In the genomic region with DNA sequence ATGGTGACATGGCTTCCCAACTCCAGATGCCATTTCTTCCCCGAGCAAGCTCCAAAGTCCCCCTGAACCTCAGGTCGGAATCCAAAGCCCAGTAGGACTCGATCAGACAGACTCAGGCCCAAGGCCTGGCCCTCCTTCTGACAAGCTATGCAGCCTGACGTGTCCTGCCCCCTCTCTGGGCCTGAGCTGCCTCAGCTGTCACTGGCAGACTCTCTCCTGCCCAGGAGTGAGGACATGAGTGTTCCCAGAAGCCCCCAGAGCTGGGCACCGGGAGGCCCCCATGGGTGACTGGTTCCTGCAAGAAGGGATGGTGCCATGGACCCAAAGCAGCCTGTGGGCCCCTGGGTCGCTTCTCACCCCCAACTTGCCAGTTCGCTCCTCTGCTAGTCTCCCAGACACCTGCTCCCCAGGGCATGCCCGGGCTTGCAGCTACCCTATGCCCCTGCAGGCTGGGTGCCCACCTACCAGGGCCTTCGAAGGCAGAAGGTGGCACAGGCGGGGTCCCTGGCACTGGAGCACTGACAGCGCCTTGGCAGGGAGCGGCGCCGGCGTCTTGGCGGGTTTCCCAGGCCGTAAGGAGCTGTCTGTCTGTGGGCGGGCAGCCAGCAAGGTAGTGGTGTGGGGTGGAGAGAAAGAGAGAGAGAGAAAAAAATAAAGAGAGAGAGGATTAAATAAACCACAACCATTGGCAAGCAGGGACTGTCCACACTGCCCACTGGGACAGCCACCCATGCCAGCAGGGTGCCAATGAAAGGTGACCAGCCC, we compare ENCODE assay signal across 11 cellular contexts. TPM values are rescaled to one million over a fixed set of nuclear protein-coding genes. Genes with fewer than 3 reads are reported as not detected.
DNase-seq lines count a peak whose midpoint lies in the region; ATAC-seq, FAIRE-seq and TF ChIP-seq lines count a peak whose summit lies in the region.
"Had no signal": no experiment of that assay in that cellular context is flagged by ENCODE, and none has a peak within 500 bp of the region (broad histone marks: within the 10 kb centered on the region; RNA-seq: fewer than 3 reads in every experiment).

No MANE protein-coding gene starts in this region.

- no peaks in the 10 kb centered on the region for H3K79me2 ChIP-seq in H1 (ENCODE audit: control insufficient read depth in 1 of 2, insufficient read depth in 2 of 2, low read length in 2 of 2)

- no peak overlapping the region for H3K4ac ChIP-seq in H1 (replicated peaks; ENCODE audit: insufficient read length, low read depth, low read length)

- TF ChIP-seq EP300 in H1 (IDR thresholded peaks at IDR 0.05; ENCODE audit: borderline replicate concordance in 1 of 2, low read depth in 2 of 2, low read length in 2 of 2): no peak

- TF ChIP-seq CTCF in H1 (IDR thresholded peaks at IDR 0.05; ENCODE audit: control extremely low read depth in 1 of 3, insufficient read depth in 1 of 3, low read depth in 1 of 3, low read length in 3 of 3) (no peak), prostate gland (IDR thresholded peaks at IDR 0.05) (no peak), GM13976 (IDR thresholded peaks at IDR 0.05; ENCODE audit: borderline replicate concordance, control extremely low read depth, extremely low read depth, insufficient read depth, missing control alignments) (no peak)

- H4K5ac ChIP-seq in H1 (ENCODE audit: insufficient read length, low read depth, low read length): no peak overlapping the region

- H3K79me1 ChIP-seq in H1 (ENCODE audit: low read depth, low read length): no peaks in the 10 kb centered on the region

- peak overlapping the region; percentile 91 for H2BK120ac ChIP-seq in H1 (replicated peaks; ENCODE audit: low read depth, low read length)

- no peak overlapping the region for H3K4me2 ChIP-seq in H1 (ENCODE audit: insufficient read depth in 1 of 2, low read depth in 2 of 2, low read length in 2 of 2)

- H4K20me1 ChIP-seq in H1 (replicated peaks in 1 of 2; ENCODE audit: control insufficient read depth in 1 of 2, insufficient read depth in 2 of 2, low read length in 2 of 2): no peaks in the 10 kb centered on the region

- H3K27ac ChIP-seq in H1 (ENCODE audit: low read depth, low read length) (no peak overlapping the region), prostate gland (peak overlapping the region; percentile 69 to 72)

- H3K4me1 ChIP-seq in H1 (replicated peaks in 1 of 4; ENCODE audit: control insufficient read depth in 3 of 4, insufficient read depth in 4 of 4, low read length in 3 of 4) (peaks cover 8 to 21% (median 16%) of the 10 kb centered on the region in 4 experiments), prostate gland (replicated peaks) (peaks cover 33% of the 10 kb centered on the region)

- no peak overlapping the region for H3K56ac ChIP-seq in H1 (replicated peaks; ENCODE audit: insufficient read length, low read depth, low read length)

- H3K18ac ChIP-seq in H1 (ENCODE audit: extremely low read depth, low read length): peak overlapping the region; percentile 71

- intact Hi-C loops in prostate gland (cut with DNase I): no loop called here

- H2BK12ac ChIP-seq in H1 (ENCODE audit: low read depth, low read length): peak overlapping the region; percentile 80; the same call in 1 of the 2 replicates

- H4K91ac ChIP-seq in H1 (replicated peaks; ENCODE audit: insufficient read length, low read length): peak overlapping the region; percentile 91

- 92% methylated on average over 17 of the region's 18 CpGs; no CpG with 5 or more reads in 1 of the 2 experiments for WGBS in H1 (ENCODE audit: extremely low coverage in 1 of 2, insufficient coverage in 1 of 2, insufficient read length in 1 of 2, insufficient replicate concordance in 2 of 2, low coverage in 1 of 2, low lambda C conversion rate in 2 of 2, missing lambda C conversion rate in 1 of 2), 2 experiments
- 36% methylated on average over 18 of the region's 18 CpGs for WGBS in prostate gland

- H3K14ac ChIP-seq in H1 (ENCODE audit: insufficient read length): no peak overlapping the region

- DNase-seq in G401 (ENCODE audit: low spot score) (peak; percentile 90), NCI-H226 (peak; percentile 78), H1 (ENCODE audit: low read depth in 1 of 2, low spot score in 2 of 2) (no peak), prostate gland (ENCODE audit: low spot score) (peak; percentile 95), GM13976 (ENCODE audit: low spot score) (no peak), medulla oblongata (ENCODE audit: extremely low spot score) (no peak)
- no peak for DNase-seq in activated CD8-positive, alpha-beta memory T cell treated with anti-CD3 and anti-CD28 coated beads, Interleukin-2, amount 50 U/mL, for 48 hours

- H4K8ac ChIP-seq in H1 (ENCODE audit: extremely low read depth, insufficient read depth, low read length): peak overlapping the region; percentile 42; the same call in 1 of the 2 replicates

- no peaks in the 10 kb centered on the region for H3K9me3 ChIP-seq in H1 (ENCODE audit: insufficient read depth in 2 of 2, low read depth in 1 of 2, low read length in 1 of 2)
- no peaks in the 10 kb centered on the region for H3K9me3 ChIP-seq in prostate gland

- H2AFZ ChIP-seq in H1 (ENCODE audit: low read length): no peak overlapping the region

- POLR2A ChIA-PET in H1 (lab: Charles Lee; ENCODE audit: partially characterized antibody): interaction anchor here (0.6 to 0.9 kb wide), 2 partner anchors 13 to 921 kb away, joined by 4 read pairs; no protein-coding TSS in a partner anchor

- TF ChIP-seq POLR2A in H1 (IDR thresholded peaks at IDR 0.05; ENCODE audit: control extremely low read depth in 1 of 2, low read depth in 2 of 2, low read length in 2 of 2) (no peak), prostate gland (IDR thresholded peaks at IDR 0.05) (peak; percentile 14)

- CTCF ChIA-PET in H1 (lab: Charles Lee; ENCODE audit: partially characterized antibody): interaction anchor here (0.6 to 14.9 kb wide), 15 partner anchors 10 to 313 kb away, joined by 3 to 205 read pairs (median 4); no protein-coding TSS in a partner anchor

- no peaks in the 10 kb centered on the region for H3K23me2 ChIP-seq in H1 (ENCODE audit: low read depth, low read length)

- no peak for ATAC-seq in GM21381 (IDR thresholded peaks at IDR 0.05; ENCODE audit: unreplicated experiment)
- ATAC-seq: left lobe of liver had no signal

- H2BK5ac ChIP-seq in H1 (ENCODE audit: low read depth, low read length): peak overlapping the region; percentile 89; the same call in 1 of the 2 replicates

- in situ Hi-C loops in G401 (cut with HindIII; ENCODE audit: low sequenced_read_pairs): no loop called here
- in situ Hi-C loops in GM13976 (cut with MboI; ENCODE audit: low sequenced_read_pairs, unreplicated experiment): no loop called here

- H3K23ac ChIP-seq in H1 (ENCODE audit: insufficient read length): no peak overlapping the region

- H3K9ac ChIP-seq in H1 (replicated peaks in 1 of 4; ENCODE audit: extremely low read depth in 1 of 4, low read depth in 3 of 4, low read length in 3 of 4): no peak overlapping the region

- H2AK5ac ChIP-seq in H1 (ENCODE audit: low read depth, low read length): peak overlapping the region; percentile 75; the same call in 1 of the 2 replicates

- FAIRE-seq in H1 (lab: Jason Lieb, UNC): no peak
- FAIRE-seq: G401.6 had no signal

- H2BK20ac ChIP-seq in H1 (ENCODE audit: low read length): peak overlapping the region; percentile 93; the same call in 1 of the 2 replicates

- H3K4me3 ChIP-seq in H1 (ENCODE audit: extremely low read depth in 1 of 4, insufficient read depth in 2 of 4, low read depth in 3 of 4, low read length in 4 of 4) (no peak overlapping the region), prostate gland (no peak overlapping the region)

- no peaks in the 10 kb centered on the region; a peak in 1 of 7 replicates for H3K27me3 ChIP-seq in H1 (replicated peaks in 1 of 4; ENCODE audit: control insufficient read depth in 3 of 4, extremely low read depth in 1 of 4, insufficient read depth in 3 of 4, low read length in 3 of 4)
- H3K27me3 ChIP-seq in prostate gland (replicated peaks; ENCODE audit: insufficient read depth): no peaks in the 10 kb centered on the region

- no peak for TF ChIP-seq RAD21 in H1 (IDR thresholded peaks at IDR 0.05 in 1 of 2, conservative IDR thresholded peaks at IDR 0.05 in 1 of 2; ENCODE audit: low read depth in 2 of 2, low read length in 2 of 2)

- 0 out of 2 replicates have a peak overlapping the region, but pooled peaks have one; percentile 19 for H2BK15ac ChIP-seq in H1 (ENCODE audit: low read length)

- H3K36me3 ChIP-seq in H1 (ENCODE audit: control insufficient read depth in 2 of 4, insufficient read depth in 4 of 4, low read length in 3 of 4) (no peaks in the 10 kb centered on the region), prostate gland (no peaks in the 10 kb centered on the region)

TF ChIP-seq in H1, 55 proteins besides CTCF, POLR2A, EP300 and RAD21:
- no peak for TF ChIP-seq GTF2F1 (IDR thresholded peaks at IDR 0.05; ENCODE audit: borderline replicate concordance, low read depth, low read length)
- no peak for TF ChIP-seq CHD2 (IDR thresholded peaks at IDR 0.05; ENCODE audit: low read length)
- TF ChIP-seq HDAC6 (IDR thresholded peaks at IDR 0.05; ENCODE audit: low read depth, low read length): no peak
- no peak for TF ChIP-seq TAF7 (optimal IDR thresholded peaks at IDR 0.05; ENCODE audit: borderline replicate concordance, low read depth, low read length)
- no peak for TF ChIP-seq HDAC2 (IDR thresholded peaks at IDR 0.05; ENCODE audit: borderline replicate concordance in 1 of 2, low read depth in 2 of 2, low read length in 2 of 2)
- no peak for TF ChIP-seq ASH2L (IDR thresholded peaks at IDR 0.05; ENCODE audit: low read length)
- TF ChIP-seq TAF1 (IDR thresholded peaks at IDR 0.05; ENCODE audit: low read depth, low read length): no peak
- TF ChIP-seq BACH1 (IDR thresholded peaks at IDR 0.05; ENCODE audit: low read length): no peak
- no peak for TF ChIP-seq FOSL1 (IDR thresholded peaks at IDR 0.05; ENCODE audit: insufficient read depth, low read depth, low read length)
- TF ChIP-seq TEAD4 (IDR thresholded peaks at IDR 0.05; ENCODE audit: low read depth, low read length): no peak
- no peak for TF ChIP-seq CBX8 (IDR thresholded peaks at IDR 0.05; ENCODE audit: borderline replicate concordance, low read depth, low read length)
- TF ChIP-seq KDM4A (IDR thresholded peaks at IDR 0.05; ENCODE audit: low read depth, low read length, severe bottlenecking): no peak

RNA-seq across cellular contexts. Expression of a gene that starts 2.3 kb away (rescaled TPM):
- total RNA-seq in G401 (2014; rRNA removed; shearing (Covaris generic)): 1.8 and 2.2 TPM in 2 replicates
- total RNA-seq in H1 (2021; fragmentation: NEBNext Ultra II Directional; extraction: Animal tissue kit (Norgen Biotek cat#: 25700)): 0.39 TPM in 1 of 2 replicates, not detected in the other
- polyA plus RNA-seq in H1 (2011; rRNA removed): 0.32 and 0.39 TPM in 2 replicates
- 0.26 TPM for polyA plus RNA-seq in H1 (2011; cell fraction: cytosol; rRNA removed)
- polyA plus RNA-seq in H1 (2011; cell fraction: nucleus; rRNA removed): 0.58 TPM
- polyA plus RNA-seq in H1 (2012, experiment 1 of 2): not detected in 4 replicates
- 1.3 TPM for polyA plus RNA-seq in H1 (2012, experiment 2 of 2)
- 0.16 TPM for polyA plus RNA-seq in H1 (2013, experiment 1 of 2)
- polyA plus RNA-seq in H1 (2013, experiment 2 of 2): 0.17 TPM
- not detected in 2 replicates for polyA minus RNA-seq in H1 (2011; rRNA and poly(A)+ RNA removed)
- polyA minus RNA-seq in H1 (2011; cell fraction: cytosol; rRNA and poly(A)+ RNA removed): not detected
- polyA minus RNA-seq in H1 (2011; cell fraction: nucleus; rRNA and poly(A)+ RNA removed): 0.50 TPM
- 10 to 100 TPM in 1 of 2 donors, 1 to 10 TPM in 1; 2.6 to 12.6 TPM for total RNA-seq in prostate gland
- total RNA-seq: left lobe of liver, SK-MEL-5 had no signal

Comparison
In these comparisons a context has a peak if more than half of its experiments do, and no peak if none do; other contexts are left out.
1. DNase-seq: peak in G401 (single experiment), NCI-H226 (single experiment) and prostate gland (single experiment); none in H1 (0 of 2), activated CD8-positive, alpha-beta memory T cell treated with anti-CD3 and anti-CD28 coated beads, Interleukin-2, amount 50 U/mL, for 48 hours (single experiment), GM13976 (single experiment) and medulla oblongata (single experiment).